8 cellular contexts compared by ENCODE assay signal in the genomic region with DNA sequence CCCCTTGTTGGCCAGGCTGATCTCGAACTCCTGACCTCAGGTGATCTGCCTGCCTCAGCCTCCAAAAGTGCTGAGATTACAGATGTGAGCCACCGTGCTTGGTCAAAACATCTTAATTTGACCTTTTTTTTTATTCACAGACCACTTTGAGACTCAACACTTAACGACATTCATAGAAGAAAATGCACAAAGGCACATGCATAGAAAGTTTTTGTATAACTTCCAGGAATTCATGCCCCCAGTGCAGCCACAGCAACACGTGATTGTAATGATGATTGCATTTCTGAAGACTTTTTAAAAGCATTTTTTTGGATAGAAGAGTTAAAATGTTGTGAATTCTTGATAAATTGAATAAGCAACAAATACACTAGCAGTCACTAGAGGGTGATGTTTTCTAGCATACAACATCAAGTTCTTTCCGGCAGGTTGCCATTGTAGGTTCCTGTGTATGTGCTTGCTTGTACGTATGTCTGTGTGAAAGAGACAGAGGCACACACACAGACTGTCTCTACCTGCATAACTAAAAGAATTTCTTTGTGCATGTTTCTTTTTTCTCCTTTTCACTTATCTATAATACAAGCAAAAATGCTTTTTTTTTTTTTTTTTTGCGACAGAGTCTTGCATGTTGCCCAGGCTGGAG.
A peak's percentile ranks its signal among the peaks of the same experiment; 100 is the strongest.
DNase-seq lines count a peak whose midpoint lies in the region; ATAC-seq, FAIRE-seq and TF ChIP-seq lines count a peak whose summit lies in the region.
"Not testable (repeated sequence)": the region's sequence is repeated elsewhere in the genome, so short reads cannot be mapped to it uniquely, and the experiment has no call there.

No MANE protein-coding gene starts in this region.

- not testable (repeated sequence) for H4K20me1 ChIP-seq in neural cell (ENCODE audit: insufficient read depth)

- not testable (repeated sequence) for H3K36me3 Mint-ChIP-seq in CD4-positive, alpha-beta memory T cell

- POLR2A ChIA-PET in CD4-positive, alpha-beta memory T cell (lab: Charles Lee; ENCODE audit: partially characterized antibody), result interaction anchor here (1.2 kb wide), 1 partner anchor 39 kb away, joined by 6 read pairs; no protein-coding TSS in a partner anchor

- H3K79me2 ChIP-seq in neural cell (replicated peaks; ENCODE audit: insufficient read depth, low read length), result not testable (repeated sequence)

- H3K27ac ChIP-seq in CD4-positive, alpha-beta memory T cell (ENCODE audit: low read depth, low read length); neural cell (ENCODE audit: low read length); upper lobe of left lung: not testable (repeated sequence)
- H3K27ac ChIP-seq in dorsolateral prefrontal cortex, result peak overlapping the region in 3 of 59 donors; percentile 13 to 59 (median 18)

- not testable (repeated sequence) for H3K27me3 ChIP-seq in CD4-positive, alpha-beta memory T cell (ENCODE audit: insufficient read depth, low read length); dorsolateral prefrontal cortex; neural cell (ENCODE audit: insufficient read depth, low read depth, low read length); upper lobe of left lung

- intact Hi-C loops in CD4-positive, alpha-beta memory T cell (cut with micrococcal nuclease); dorsolateral prefrontal cortex (cut with DNase I); Right ventricle myocardium superior (cut with DNase I): not testable (repeated sequence)

- TF ChIP-seq CTCF in LNCaP clone FGC (IDR thresholded peaks at IDR 0.05; ENCODE audit: control insufficient read depth, extremely low read depth, insufficient read depth) (peak; percentile 30), dorsolateral prefrontal cortex (IDR thresholded peaks at IDR 0.05 in 54 of 56, conservative IDR thresholded peaks at IDR 0.05 in 2 of 56; ENCODE audit: low read depth in 1 of 56, partially characterized antibody in 56 of 56) (peak in 44 of 56 donors; percentile 9 to 56 (median 34)), neural cell (IDR thresholded peaks at IDR 0.05; ENCODE audit: poor library complexity, severe bottlenecking) (peak; percentile 40), upper lobe of left lung (IDR thresholded peaks at IDR 0.05) (peak in 3 of 6 experiments; percentile 8 to 22 (median 19))

- H3K36me3 ChIP-seq in CD4-positive, alpha-beta memory T cell (ENCODE audit: insufficient read depth, low read length); neural cell (ENCODE audit: insufficient read depth, low read length); upper lobe of left lung: not testable (repeated sequence)

- TF ChIP-seq POLR2A in upper lobe of left lung (IDR thresholded peaks at IDR 0.05), result not testable (repeated sequence)

- H2AFZ ChIP-seq in neural cell (ENCODE audit: low read depth, low read length), result not testable (repeated sequence)

- H3K27me3 Mint-ChIP-seq in CD4-positive, alpha-beta memory T cell, result not testable (repeated sequence)

- H3F3A ChIP-seq in neural cell (ENCODE audit: insufficient read depth, low read length, poor library complexity, severe bottlenecking), result not testable (repeated sequence)

- peak; percentile 39 to 53 (median 46) for DNase-seq in CD4-positive, alpha-beta memory T cell
- DNase-seq in LNCaP clone FGC (ENCODE audit: low read depth) (peak; percentile 46), RCC 7860 (ENCODE audit: low spot score) (peak; percentile 40), dorsolateral prefrontal cortex (peak in 1 of 10 donors; percentile 47)
- peak; percentile 8 for DNase-seq in activated CD8-positive, alpha-beta memory T cell treated with anti-CD3 and anti-CD28 coated beads, Interleukin-2, amount 50 U/mL, for 1 hour (ENCODE audit: extremely low read depth)
- not testable (repeated sequence) for DNase-seq in Right ventricle myocardium superior, upper lobe of left lung

- TF ChIP-seq EP300 in neural cell (conservative IDR thresholded peaks at IDR 0.05; ENCODE audit: poor library complexity, severe bottlenecking); upper lobe of left lung (IDR thresholded peaks at IDR 0.05): not testable (repeated sequence)

- not testable (repeated sequence) for H3K4me3 ChIP-seq in CD4-positive, alpha-beta memory T cell (ENCODE audit: low read length in 2 of 2); LNCaP clone FGC (ENCODE audit: low read depth, low read length); neural cell (ENCODE audit: low read length); upper lobe of left lung
- H3K4me3 ChIP-seq in dorsolateral prefrontal cortex, result peak overlapping the region in 1 of 59 donors; percentile 3

- H3K9me3 Mint-ChIP-seq in CD4-positive, alpha-beta memory T cell, result not testable (repeated sequence)

- CTCF ChIA-PET in CD4-positive, alpha-beta memory T cell (lab: Charles Lee; ENCODE audit: partially characterized antibody), result interaction anchor here (0.6 to 2.8 kb wide), 6 partner anchors 8 to 893 kb away, joined by 3 to 10 read pairs (median 3); no protein-coding TSS in a partner anchor

- ATAC-seq in Right ventricle myocardium superior (ENCODE audit: poor library complexity) (peak; percentile 62), upper lobe of left lung (ENCODE audit: low FRiP score in 2 of 2) (peak; percentile 39 to 59)

- H3K9me2 ChIP-seq in neural cell (ENCODE audit: insufficient read depth, low read length), result not testable (repeated sequence)

- peak; percentile 72 for FAIRE-seq in RCC 7860 (lab: Jason Lieb, UNC)

- H3K4me1 ChIP-seq in CD4-positive, alpha-beta memory T cell (ENCODE audit: insufficient read depth, low read length), result peaks cover 17% of the 10 kb centered on the region
- H3K4me1 ChIP-seq in upper lobe of left lung, result peaks cover 11 to 32% (median 18%) of the 10 kb centered on the region in 4 donors

- 42 to 52% methylated on average over 7 of the region's 7 CpGs for WGBS in upper lobe of left lung, 2 donors

- not testable (repeated sequence) for H3K4me3 Mint-ChIP-seq in CD4-positive, alpha-beta memory T cell

- H3K9ac ChIP-seq in neural cell (ENCODE audit: low read length), result not testable (repeated sequence)

- H3K4me1 Mint-ChIP-seq in CD4-positive, alpha-beta memory T cell, result peaks cover 12 to 20% (median 15%) of the 10 kb centered on the region in 4 donors

- not testable (repeated sequence) for H3K9me3 ChIP-seq in CD4-positive, alpha-beta memory T cell (ENCODE audit: control insufficient read depth in 1 of 2, low read length in 2 of 2); neural cell (ENCODE audit: low read length); upper lobe of left lung

- H3K4me2 ChIP-seq in neural cell (ENCODE audit: low read length), result not testable (repeated sequence)

- H3K27ac Mint-ChIP-seq in CD4-positive, alpha-beta memory T cell, result peak overlapping the region in 1 of 7 donors; percentile 21

- peak; percentile 36 for TF ChIP-seq RAD21 in neural cell (conservative IDR thresholded peaks at IDR 0.05)

TF ChIP-seq in neural cell, 6 proteins besides CTCF, POLR2A, EP300 and RAD21:
- peak; percentile 16 for TF ChIP-seq SMC3 (conservative IDR thresholded peaks at IDR 0.05; ENCODE audit: poor library complexity)
